ENCODE assay signal across 1 cellular context in genomic region chr14:30874999-30875787, GRCh38.
TF ChIP-seq lines count a peak whose summit lies in the region.

No MANE protein-coding gene starts in this region.

TF ChIP-seq in SK-N-SH, 30 proteins besides CTCF, POLR2A, EP300 and RAD21 (continued from another document):
- TF ChIP-seq PBX3 (IDR thresholded peaks at IDR 0.05) (no peak), YY1 (IDR thresholded peaks at IDR 0.05; ENCODE audit: low read depth) (no peak), ZBTB33 (IDR thresholded peaks at IDR 0.05; ENCODE audit: borderline replicate concordance, low read depth) (no peak)
